Comparison of ENCODE assay signal across 31 cellular contexts in the genomic region with DNA sequence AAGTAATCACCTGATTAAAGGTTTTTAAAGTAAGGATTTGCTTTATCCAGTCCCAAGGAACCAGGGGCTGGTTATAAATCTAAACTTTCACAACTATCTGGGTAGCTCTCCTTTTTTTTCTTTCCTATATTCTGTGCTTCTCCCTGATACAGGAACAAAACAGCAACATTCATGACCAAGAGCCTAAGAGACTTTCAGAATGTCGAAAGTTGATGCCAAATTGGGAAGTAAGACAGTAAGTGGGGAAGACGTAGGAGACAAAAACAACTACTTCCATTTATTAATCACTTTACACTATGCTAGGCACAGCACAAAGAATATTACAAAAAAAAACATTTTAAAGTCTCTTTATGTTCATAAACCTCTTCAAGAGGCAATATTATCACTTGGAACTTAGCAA.
"Had no signal": no experiment of that assay in that cellular context is flagged by ENCODE, and none has a peak within 500 bp of the region (broad histone marks: within the 10 kb centered on the region; RNA-seq: fewer than 3 reads in every experiment).

No MANE protein-coding gene starts in this region.

- DNase-seq: activated CD4-positive, alpha-beta memory T cell treated with anti-CD3 and anti-CD28 coated beads, Interleukin-2, amount 10 ng/mL, durations not matched to agents 7 days and 5 days; activated CD4-positive, alpha-beta T cell treated with anti-CD3 and anti-CD28 coated beads for 1 hour; activated CD4-positive, alpha-beta T cell treated with anti-CD3 and anti-CD28 coated beads for 36 hours; activated CD4-positive, alpha-beta T cell treated with anti-CD3 and anti-CD28 coated beads for 48 hours; activated CD4-positive, alpha-beta T cell treated with anti-CD3 and anti-CD28 coated beads, Interleukin-2, amount 10 ng/mL, durations not matched to agents 7 days and 5 days; activated CD4-positive, alpha-beta T cell treated with anti-CD3 and anti-CD28 coated beads, Interleukin-2, amount 50 U/mL, for 48 hours; activated CD4-positive, CD25-positive, alpha-beta regulatory T cell; activated CD8-positive, alpha-beta memory T cell treated with anti-CD3 and anti-CD28 coated beads for 24 hours; activated CD8-positive, alpha-beta memory T cell treated with anti-CD3 and anti-CD28 coated beads, Interleukin-2, amount 10 ng/mL, durations not matched to agents 7 days and 5 days; activated CD8-positive, alpha-beta memory T cell treated with anti-CD3 and anti-CD28 coated beads, Interleukin-2, amount 50 U/mL, for 48 hours; activated CD8-positive, alpha-beta T cell treated with anti-CD3 and anti-CD28 coated beads, Interleukin-2, amount 10 ng/mL, durations not matched to agents 7 days and 5 days; activated effector memory CD4-positive, alpha-beta T cell treated with anti-CD3 and anti-CD28 coated beads, Interleukin-2, amount 50 U/mL, for 16 hours; activated gamma-delta T cell treated with Interleukin-2 at 50 U/mL for 16 hours; activated naive CD4-positive, alpha-beta T cell; activated naive CD4-positive, alpha-beta T cell treated with anti-CD3 and anti-CD28 coated beads for 36 hours; activated naive CD4-positive, alpha-beta T cell treated with anti-CD3 and anti-CD28 coated beads, Interleukin-2, amount 50 U/mL, for 16 hours; activated naive CD8-positive, alpha-beta T cell treated with anti-CD3 and anti-CD28 coated beads for 36 hours; activated T-cell treated with anti-CD3 and anti-CD28 coated beads, Interleukin-2, amount 50 U/mL, for 4 hours; activated T-cell treated with anti-CD3 and anti-CD28 coated beads, Interleukin-2, amount 50 U/mL, for 72 hours; adrenal gland; amniotic stem cell; aorta; body of pancreas; brain microvascular endothelial cell; central memory CD4-positive, alpha-beta T cell; T-helper 1 cell; T-helper 2 cell; T-helper 9 cell; WERI-Rb-1 had no signal

- FAIRE-seq: astrocyte, TTC549 had no signal
